In the genomic region with DNA sequence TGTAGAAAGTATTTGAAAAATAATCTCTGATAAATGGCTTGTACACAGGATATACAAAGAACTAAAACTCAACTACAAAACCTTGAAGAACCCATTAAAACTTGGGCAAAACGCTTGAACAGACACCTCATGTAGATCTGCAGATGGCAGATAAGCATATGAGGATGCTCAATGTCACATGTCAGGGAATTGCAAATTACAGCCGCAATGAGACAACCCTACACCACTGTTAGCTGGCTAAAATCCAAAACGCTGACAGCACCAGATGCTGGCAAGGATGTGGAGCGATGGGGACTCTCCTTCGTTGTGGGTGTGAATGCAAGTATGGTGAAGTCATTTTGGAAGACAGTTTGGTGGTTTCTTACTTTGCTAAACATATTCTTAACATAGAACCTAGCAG, we compare ENCODE assay signal across 18 cellular contexts. TPM values are rescaled to one million over a fixed set of nuclear protein-coding genes. Genes with fewer than 3 reads are reported as not detected.
"Had no signal": no experiment of that assay in that cellular context is flagged by ENCODE, and none has a peak within 500 bp of the region (broad histone marks: within the 10 kb centered on the region; RNA-seq: fewer than 3 reads in every experiment).

No MANE protein-coding gene starts in this region.

- H3K27me3 ChIP-seq: brain microvascular endothelial cell, left lung, neural progenitor cell, right lobe of liver had no signal

- DNase-seq: activated CD4-positive, alpha-beta T cell treated with anti-CD3 and anti-CD28 coated beads for 4 hours; activated CD8-positive, alpha-beta memory T cell treated with anti-CD3 and anti-CD28 coated beads, Interleukin-2, amount 50 U/mL, for 4 hours; activated CD8-positive, alpha-beta T cell treated with anti-CD3 and anti-CD28 coated beads, Interleukin-2, amount 10 ng/mL, durations not matched to agents 7 days and 5 days; anterior cingulate cortex; brain microvascular endothelial cell; hypothalamus; kidney; left lung; mammary epithelial cell; naive B cell; psoas muscle; right lobe of liver; stimulated activated CD4-positive, alpha-beta T cell treated with anti-CD3 and anti-CD28 coated beads, Interleukin-1b, Interleukin-23, amount 100 ng/mL, for 48 hours had no signal

- H2AFZ ChIP-seq: neural progenitor cell had no signal

- H3K4me1 ChIP-seq: left lung, neural progenitor cell, psoas muscle, right lobe of liver had no signal

- H3K4me2 ChIP-seq: neural progenitor cell had no signal

- H3K27ac ChIP-seq: brain microvascular endothelial cell, coronary artery, left lung, neural progenitor cell, psoas muscle, right lobe of liver had no signal

- H3K27ac Mint-ChIP-seq: activated CD8-positive, alpha-beta T cell treated with anti-CD3 and anti-CD28 coated beads, Interleukin-2, amount 10 ng/mL, durations not matched to agents 7 days and 5 days; neural progenitor cell had no signal

- H3K4me1 Mint-ChIP-seq: central memory CD8-positive, alpha-beta T cell; neural progenitor cell had no signal

- H3K36me3 Mint-ChIP-seq: naive B cell, neural progenitor cell had no signal

- H3K9me3 Mint-ChIP-seq: central memory CD8-positive, alpha-beta T cell; neural progenitor cell had no signal

- H3K4me3 Mint-ChIP-seq: activated CD8-positive, alpha-beta T cell treated with anti-CD3 and anti-CD28 coated beads, Interleukin-2, amount 10 ng/mL, durations not matched to agents 7 days and 5 days; central memory CD8-positive, alpha-beta T cell; naive B cell; neural progenitor cell had no signal

- H3K9ac ChIP-seq: neural progenitor cell had no signal

- ATAC-seq: activated CD8-positive, alpha-beta T cell treated with anti-CD3 and anti-CD28 coated beads, Interleukin-2, amount 10 ng/mL, durations not matched to agents 7 days and 5 days; esophagus mucosa; left lung; psoas muscle; right lobe of liver had no signal

- H3K4me3 ChIP-seq: coronary artery, left lung, neural progenitor cell, psoas muscle, right lobe of liver had no signal

- H3K9me3 ChIP-seq: left lung, psoas muscle, right lobe of liver had no signal

- H3K36me3 ChIP-seq: brain microvascular endothelial cell, left lung, neural progenitor cell, right lobe of liver had no signal

RNA-seq across cellular contexts. Expression of a gene that starts 53.7 kb away (rescaled TPM):
- total RNA-seq: mammary epithelial cell, osteocyte, right lobe of liver had no signal
- polyA plus RNA-seq: mammary epithelial cell had no signal
